12 cellular contexts compared by ENCODE assay signal in genomic region chr3:170802164-170803151, GRCh38.
DNase-seq lines count a peak whose midpoint lies in the region; ATAC-seq and TF ChIP-seq lines count a peak whose summit lies in the region.
"Had no signal": no experiment of that assay in that cellular context is flagged by ENCODE, and none has a peak within 500 bp of the region (broad histone marks: within the 10 kb centered on the region; RNA-seq: fewer than 3 reads in every experiment).

No MANE protein-coding gene starts in this region.

- intact Hi-C loops in mucosa of descending colon (cut with DNase I, micrococcal nuclease), result no loop called here

- no peaks in the 10 kb centered on the region for H3K4me1 ChIP-seq in mucosa of descending colon (ENCODE audit: low read depth)
- H3K4me1 ChIP-seq: left ventricle myocardium inferior had no signal

- no peaks in the 10 kb centered on the region for H3K9me3 ChIP-seq in mucosa of descending colon

- ATAC-seq in mucosa of descending colon, result peak; percentile 48
- no peak for ATAC-seq in GM21360 (IDR thresholded peaks at IDR 0.05; ENCODE audit: unreplicated experiment)
- ATAC-seq: activated CD8-positive, alpha-beta T cell treated with anti-CD3 and anti-CD28 coated beads, Interleukin-2, amount 10 ng/mL, durations not matched to agents 7 days and 5 days had no signal

- H3K4me3 ChIP-seq in mucosa of descending colon, result no peak overlapping the region
- H3K4me3 ChIP-seq: left ventricle myocardium inferior had no signal

- no peak for TF ChIP-seq CTCF in AG09319 (IDR thresholded peaks at IDR 0.05; ENCODE audit: low read depth, low read length)
- TF ChIP-seq CTCF in mucosa of descending colon (IDR thresholded peaks at IDR 0.05), result no peak

- no peaks in the 10 kb centered on the region for H3K36me3 ChIP-seq in mucosa of descending colon (ENCODE audit: low read depth)
- H3K36me3 ChIP-seq: left ventricle myocardium inferior had no signal

- DNase-seq in AG09319 (ENCODE audit: extremely low read depth, low read depth), result peak; percentile 98
- peak; percentile 99 for DNase-seq in M059J (ENCODE audit: low read depth)
- peak; percentile 92 for DNase-seq in dedifferentiated amniotic fluid mesenchymal stem cell (ENCODE audit: extremely low spot score)
- no peak for DNase-seq in mucosa of descending colon
- no peak for DNase-seq in activated CD8-positive, alpha-beta memory T cell treated with anti-CD3 and anti-CD28 coated beads, Interleukin-2, amount 50 U/mL, for 4 hours
- DNase-seq in pons (ENCODE audit: low spot score), result no peak
- DNase-seq in activated CD8-positive, alpha-beta memory T cell treated with anti-CD3 and anti-CD28 coated beads, Interleukin-2, amount 50 U/mL, for 48 hours, result no peak
- DNase-seq: activated CD8-positive, alpha-beta T cell treated with anti-CD3 and anti-CD28 coated beads, Interleukin-2, amount 10 ng/mL, durations not matched to agents 7 days and 5 days; CD4-positive, alpha-beta memory T cell; left ventricle myocardium inferior; OCI-M1 had no signal

Comparison
In these comparisons a context has a peak if more than half of its experiments do, and no peak if none do; other contexts are left out.
1. DNase-seq: peak in AG09319 (single experiment), M059J (single experiment) and dedifferentiated amniotic fluid mesenchymal stem cell (single experiment); none in mucosa of descending colon (0 of 3), activated CD8-positive, alpha-beta memory T cell treated with anti-CD3 and anti-CD28 coated beads, Interleukin-2, amount 50 U/mL, for 4 hours (single experiment), pons (single experiment) and activated CD8-positive, alpha-beta memory T cell treated with anti-CD3 and anti-CD28 coated beads, Interleukin-2, amount 50 U/mL, for 48 hours (single experiment).